In genomic region chr10:4234661-4235060, GRCh38 we compare ENCODE assay signal across 9 cellular contexts.
DNase-seq lines count a peak whose midpoint lies in the region; ATAC-seq lines count a peak whose summit lies in the region.
"Had no signal": no experiment of that assay in that cellular context is flagged by ENCODE, and none has a peak within 500 bp of the region (broad histone marks: within the 10 kb centered on the region; RNA-seq: fewer than 3 reads in every experiment).

No MANE protein-coding gene starts in this region.

- CTCF ChIA-PET in T-cell (lab: Charles Lee) = interaction anchor here in 1 of 2 donors (0.7 kb wide), 1 partner anchor 566 kb away, joined by 3 read pairs; no protein-coding TSS in a partner anchor

- peaks cover 0 to 16% (median 11%) of the 10 kb centered on the region in 3 donors for H3K4me1 Mint-ChIP-seq in T-cell

- peaks cover 4 to 8% (median 7%) of the 10 kb centered on the region in 3 donors for H3K9me3 Mint-ChIP-seq in T-cell

- peaks cover 0 to 3% of the 10 kb centered on the region in 2 donors for H3K27me3 Mint-ChIP-seq in T-cell

- POLR2A ChIA-PET in T-cell (lab: Charles Lee) = interaction anchor here in 1 of 2 donors (0.6 kb wide), 1 partner anchor 419 kb away, joined by 4 read pairs; no protein-coding TSS in a partner anchor

- no peak overlapping the region for H3K4me3 Mint-ChIP-seq in T-cell

- no peaks in the 10 kb centered on the region for H3K36me3 Mint-ChIP-seq in T-cell

- DNase-seq in DMS53 (lab: John Stamatoyannopoulos, UW) = peak; percentile 32
- DNase-seq in DMS53 treated with DMSO at 0.1 percent for 48 hours (lab: John Stamatoyannopoulos, UW; ENCODE audit: unreplicated experiment) = no peak
- peak in 32 of 34 experiments; percentile 2 to 72 (median 44) for DNase-seq in T-cell
- DNase-seq in central memory CD4-positive, alpha-beta T cell = peak; percentile 31
- DNase-seq in stimulated activated CD8-positive, alpha-beta memory T cell treated with anti-CD3 and anti-CD28 coated beads, Interleukin-2, amount 100 ng/mL, for 1 hour (ENCODE audit: low read depth in 2 of 2) = peak; percentile 16 to 39
- DNase-seq: NCI-H1092 had no signal

- ATAC-seq in T-cell (replicated peaks in 1 of 4) = peak; percentile 43 to 91 (median 74)
- no peak for ATAC-seq in HG02623 (IDR thresholded peaks at IDR 0.05; ENCODE audit: unreplicated experiment)
- no peak for ATAC-seq in GM18870 (IDR thresholded peaks at IDR 0.05; ENCODE audit: unreplicated experiment)
- ATAC-seq in HG03039 (IDR thresholded peaks at IDR 0.05; ENCODE audit: unreplicated experiment) = no peak

- H3K27ac Mint-ChIP-seq in T-cell = peak overlapping the region in 1 of 2 donors; percentile 70

Comparison
In these comparisons a context has a peak if more than half of its experiments do, and no peak if none do; other contexts are left out.
1. ATAC-seq: peak in T-cell (4 of 4); none in HG02623 (single experiment), GM18870 (single experiment) and HG03039 (single experiment).